20 cellular contexts compared by ENCODE assay signal in the genomic region with DNA sequence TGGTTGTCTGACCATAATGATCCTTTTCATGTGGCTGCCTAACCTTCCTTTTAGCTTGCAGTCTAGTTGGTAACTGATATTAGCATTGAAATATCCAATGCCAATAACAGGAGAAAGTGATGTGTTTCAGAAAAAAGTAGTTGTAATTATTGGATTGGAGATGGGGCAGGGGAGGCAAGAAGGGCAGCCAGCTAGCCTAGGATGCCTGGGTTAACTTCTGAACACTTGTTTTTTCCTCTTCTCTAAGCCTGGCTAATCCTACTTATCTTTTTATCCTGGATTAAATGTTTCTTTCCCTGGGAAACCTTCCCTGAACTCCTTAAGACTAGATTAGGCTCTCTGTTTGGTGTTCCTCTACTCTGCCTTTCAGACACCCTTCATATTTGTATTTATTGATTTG.
DNase-seq lines count a peak whose midpoint lies in the region; ATAC-seq and TF ChIP-seq lines count a peak whose summit lies in the region.
"Had no signal": no experiment of that assay in that cellular context is flagged by ENCODE, and none has a peak within 500 bp of the region (broad histone marks: within the 10 kb centered on the region; RNA-seq: fewer than 3 reads in every experiment).

No MANE protein-coding gene starts in this region.

- no peaks in the 10 kb centered on the region for H4K20me1 ChIP-seq in osteoblast (ENCODE audit: insufficient read depth, low read length)
- H4K20me1 ChIP-seq: BLaER1 had no signal

- H3K79me2 ChIP-seq in osteoblast (ENCODE audit: insufficient read depth, low read length), result no peaks in the 10 kb centered on the region

- ATAC-seq in GM19324 (IDR thresholded peaks at IDR 0.05; ENCODE audit: low FRiP score, unreplicated experiment), result no peak
- ATAC-seq: CD8-positive, alpha-beta T cell had no signal

- intact Hi-C loops in stomach (cut with DNase I; ENCODE audit: low total_unique reads), result no loop called here

- TF ChIP-seq EP300 in stomach (IDR thresholded peaks at IDR 0.05), result no peak

- no peak overlapping the region for H3K4me2 ChIP-seq in osteoblast (ENCODE audit: insufficient read depth, low read length)
- H3K4me2 ChIP-seq: BLaER1 had no signal

- H3K9me3 ChIP-seq in WERI-Rb-1 (ENCODE audit: severe bottlenecking), result no peaks in the 10 kb centered on the region
- no peaks in the 10 kb centered on the region for H3K9me3 ChIP-seq in osteoblast (ENCODE audit: low read depth, low read length)
- H3K9me3 ChIP-seq in stomach, result no peaks in the 10 kb centered on the region
- H3K9me3 ChIP-seq: BLaER1, Caco-2, HAP-1 had no signal

- no peaks in the 10 kb centered on the region for H3K27me3 ChIP-seq in WERI-Rb-1 (ENCODE audit: insufficient read depth, low read depth, severe bottlenecking)
- no peaks in the 10 kb centered on the region for H3K27me3 ChIP-seq in osteoblast (ENCODE audit: insufficient read depth, low read length)
- no peaks in the 10 kb centered on the region for H3K27me3 ChIP-seq in stomach
- H3K27me3 ChIP-seq: BLaER1 had no signal

- H3K4me3 ChIP-seq in WERI-Rb-1 (ENCODE audit: low read depth, low read length) (peak overlapping the region; percentile 18), osteoblast (ENCODE audit: insufficient read depth, low read length) (no peak overlapping the region), stomach (no peak overlapping the region)
- H3K4me3 ChIP-seq: BLaER1, HAP-1 had no signal

- H3K4me1 ChIP-seq in osteoblast (ENCODE audit: insufficient read depth, low read length), result peaks cover 26% of the 10 kb centered on the region
- H3K4me1 ChIP-seq in stomach, result no peaks in the 10 kb centered on the region
- H3K4me1 ChIP-seq: BLaER1, Caco-2, HAP-1 had no signal

- TF ChIP-seq CTCF in WERI-Rb-1 (IDR thresholded peaks at IDR 0.05; ENCODE audit: low read depth, low read length), result no peak
- no peak for TF ChIP-seq CTCF in osteoblast (IDR thresholded peaks at IDR 0.05; ENCODE audit: extremely low read depth, low read depth, low read length)
- TF ChIP-seq CTCF in stomach (IDR thresholded peaks at IDR 0.05), result no peak

- H3K36me3 ChIP-seq in WERI-Rb-1 (no peaks in the 10 kb centered on the region), osteoblast (ENCODE audit: insufficient read depth, low read length) (no peaks in the 10 kb centered on the region), stomach (no peaks in the 10 kb centered on the region)
- H3K36me3 ChIP-seq: BLaER1, HAP-1 had no signal

- no peak for TF ChIP-seq POLR2A in stomach (IDR thresholded peaks at IDR 0.05)

- H3K27ac ChIP-seq in WERI-Rb-1 (peak overlapping the region; percentile 58), osteoblast (ENCODE audit: low read depth, low read length) (no peak overlapping the region), stomach (no peak overlapping the region)
- H3K27ac ChIP-seq: 22Rv1, BLaER1, C4-2B had no signal

- peak; percentile 68 for DNase-seq in D341Med (ENCODE audit: low spot score)
- peak; percentile 75 for DNase-seq in NCI-H524 treated with DMSO at 0.1 percent for 48 hours (lab: John Stamatoyannopoulos, UW)
- peak; percentile 57 for DNase-seq in WERI-Rb-1
- peak; percentile 22 for DNase-seq in osteoblast (ENCODE audit: insufficient read length, low spot score, missing footprints)
- no peak for DNase-seq in activated gamma-delta T cell (lab: John Stamatoyannopoulos, UW)
- DNase-seq in stimulated activated CD4-positive, alpha-beta T cell treated with anti-CD3 and anti-CD28 coated beads, Interleukin-2, amount 100 ng/mL, for 48 hours, result no peak
- no peak for DNase-seq in stomach
- DNase-seq: Caco-2; CD4-positive, CD25-positive, alpha-beta regulatory T cell; CD8-positive, alpha-beta T cell; DMS53; DMS79 treated with DMSO at 0.1 percent for 48 hours; GF-D8; GOT3; HFFc6 had no signal

- H2AFZ ChIP-seq in osteoblast (ENCODE audit: low read length), result no peak overlapping the region

Comparison
In these comparisons a context has a peak if more than half of its experiments do, and no peak if none do; other contexts are left out.
1. DNase-seq: peak in D341Med (single experiment), NCI-H524 treated with DMSO at 0.1 percent for 48 hours (single experiment), WERI-Rb-1 (single experiment) and osteoblast (single experiment); none in activated gamma-delta T cell (single experiment), stimulated activated CD4-positive, alpha-beta T cell treated with anti-CD3 and anti-CD28 coated beads, Interleukin-2, amount 100 ng/mL, for 48 hours (0 of 2) and stomach (single experiment).